35 cellular contexts compared by ENCODE assay signal in genomic region chr16:55008836-55009510, GRCh38.
DNase-seq lines count a peak whose midpoint lies in the region; ATAC-seq and TF ChIP-seq lines count a peak whose summit lies in the region.
"Had no signal": no experiment of that assay in that cellular context is flagged by ENCODE, and none has a peak within 500 bp of the region (broad histone marks: within the 10 kb centered on the region; RNA-seq: fewer than 3 reads in every experiment).

No MANE protein-coding gene starts in this region.

- WGBS in neuronal stem cell (ENCODE audit: extremely low coverage in 2 of 2, insufficient read length in 2 of 2, insufficient replicate concordance in 1 of 2), 2 donors = no CpG with 5 or more reads among the region's 15 CpGs

- no peaks in the 10 kb centered on the region for H3K36me3 Mint-ChIP-seq in activated CD4-positive, alpha-beta memory T cell treated with anti-CD3 and anti-CD28 coated beads for 36 hours
- H3K36me3 Mint-ChIP-seq in stimulated activated naive B cell treated with anti-CD40 and anti-IgM and Interleukin-4, amounts not matched to agents 10 μg/mL and 1 μg/mL and 100 μg/mL, for 72 hours = no peaks in the 10 kb centered on the region
- H3K36me3 Mint-ChIP-seq: CD14-positive monocyte; CD4-positive, alpha-beta memory T cell; CD4-positive, CD25-positive, alpha-beta regulatory T cell; CD8-positive, alpha-beta memory T cell; CD8-positive, alpha-beta T cell had no signal

- H3K27ac ChIP-seq in neuronal stem cell (replicated peaks; ENCODE audit: low read length) = no peak overlapping the region
- no peak overlapping the region for H3K27ac ChIP-seq in vagina
- H3K27ac ChIP-seq: 22Rv1; A549; BLaER1; BLaER1 treated with 17β-estradiol and CSF1 and Interleukin-3, amounts not matched to agents 10 nM and 100 nM; C4-2B had no signal

- peak; percentile 7 for DNase-seq in NCI-H2227 (lab: John Stamatoyannopoulos, UW; ENCODE audit: unreplicated experiment)
- no peak for DNase-seq in NCI-H2227 treated with DMSO at 0.1 percent for 48 hours (lab: John Stamatoyannopoulos, UW)
- DNase-seq in neuronal stem cell (ENCODE audit: low spot score) = no peak
- peak; percentile 64 for DNase-seq in posterior vena cava (ENCODE audit: low spot score)
- peak; percentile 58 to 75 for DNase-seq in vagina (ENCODE audit: extremely low spot score in 2 of 2)
- DNase-seq in G401 (ENCODE audit: low spot score) = no peak
- no peak for DNase-seq in activated CD4-positive, alpha-beta memory T cell treated with anti-CD3 and anti-CD28 coated beads for 36 hours
- DNase-seq in stimulated activated naive B cell treated with anti-CD40 and anti-IgM and Interleukin-4, amounts not matched to agents 10 μg/mL and 1 μg/mL and 100 μg/mL, for 72 hours = no peak
- DNase-seq: 8988T; ACHN; AML-193; BE2C; C1 segment of cervical spinal cord; Caco-2; Calu3; CD4-positive, alpha-beta memory T cell; CD4-positive, alpha-beta T cell; CD4-positive, CD25-positive, alpha-beta regulatory T cell; CD8-positive, alpha-beta memory T cell; CD8-positive, alpha-beta T cell; COR-L47; DMS 273 treated with DMSO at 0.1 percent for 48 hours; DMS153; DMS53; DMS79; DMS79 treated with DMSO at 0.1 percent for 48 hours; DND-41; EL had no signal

- H3K4me3 ChIP-seq in neuronal stem cell (ENCODE audit: low read length in 2 of 2) = no peak overlapping the region
- H3K4me3 ChIP-seq in vagina = no peak overlapping the region
- H3K4me3 ChIP-seq: A549; BLaER1; BLaER1 treated with 17β-estradiol and CSF1 and Interleukin-3, amounts not matched to agents 10 nM and 100 nM had no signal

- no peak overlapping the region for H3K4me3 Mint-ChIP-seq in activated CD4-positive, alpha-beta memory T cell treated with anti-CD3 and anti-CD28 coated beads for 36 hours
- H3K4me3 Mint-ChIP-seq in stimulated activated naive B cell treated with anti-CD40 and anti-IgM and Interleukin-4, amounts not matched to agents 10 μg/mL and 1 μg/mL and 100 μg/mL, for 72 hours = no peak overlapping the region
- H3K4me3 Mint-ChIP-seq: B cell; CD14-positive monocyte; CD4-positive, alpha-beta memory T cell; CD4-positive, alpha-beta T cell; CD4-positive, CD25-positive, alpha-beta regulatory T cell; CD8-positive, alpha-beta memory T cell; CD8-positive, alpha-beta T cell had no signal

- H2BK15ac ChIP-seq in neuronal stem cell (ENCODE audit: low read length) = no peak overlapping the region

- TF ChIP-seq CTCF in vagina (IDR thresholded peaks at IDR 0.05) = no peak

- H3K4ac ChIP-seq in neuronal stem cell (ENCODE audit: low read length) = no peak overlapping the region

- no peak for TF ChIP-seq POLR2A in vagina (IDR thresholded peaks at IDR 0.05)

- H2AFZ ChIP-seq in neuronal stem cell (ENCODE audit: low read length) = no peak overlapping the region

- no peak overlapping the region for H3K27ac Mint-ChIP-seq in activated CD4-positive, alpha-beta memory T cell treated with anti-CD3 and anti-CD28 coated beads for 36 hours
- H3K27ac Mint-ChIP-seq in stimulated activated naive B cell treated with anti-CD40 and anti-IgM and Interleukin-4, amounts not matched to agents 10 μg/mL and 1 μg/mL and 100 μg/mL, for 72 hours = no peak overlapping the region
- H3K27ac Mint-ChIP-seq: B cell; CD14-positive monocyte; CD4-positive, alpha-beta memory T cell; CD4-positive, alpha-beta T cell; CD4-positive, CD25-positive, alpha-beta regulatory T cell; CD8-positive, alpha-beta memory T cell; CD8-positive, alpha-beta T cell had no signal

- no peak overlapping the region for H2AK5ac ChIP-seq in neuronal stem cell (ENCODE audit: low read depth, low read length)

- no peak overlapping the region for H2BK120ac ChIP-seq in neuronal stem cell (ENCODE audit: low read depth, low read length)

- no peak overlapping the region for H3K23ac ChIP-seq in neuronal stem cell (ENCODE audit: low read depth, low read length, poor library complexity)

- H3K4me2 ChIP-seq in neuronal stem cell (ENCODE audit: insufficient read depth, low read length, poor library complexity, severe bottlenecking) = no peak overlapping the region
- H3K4me2 ChIP-seq: A549; BLaER1; BLaER1 treated with 17β-estradiol and CSF1 and Interleukin-3, amounts not matched to agents 10 nM and 100 nM had no signal

- H3K79me1 ChIP-seq in neuronal stem cell (ENCODE audit: low read depth, low read length) = no peaks in the 10 kb centered on the region

- peak overlapping the region; percentile 66 for H3K14ac ChIP-seq in neuronal stem cell (ENCODE audit: low read length)

- H3K4me1 Mint-ChIP-seq in activated CD4-positive, alpha-beta memory T cell treated with anti-CD3 and anti-CD28 coated beads for 36 hours (ENCODE audit: low read depth) = no peaks in the 10 kb centered on the region
- H3K4me1 Mint-ChIP-seq in stimulated activated naive B cell treated with anti-CD40 and anti-IgM and Interleukin-4, amounts not matched to agents 10 μg/mL and 1 μg/mL and 100 μg/mL, for 72 hours = no peaks in the 10 kb centered on the region
- H3K4me1 Mint-ChIP-seq: B cell; CD14-positive monocyte; CD4-positive, alpha-beta memory T cell; CD4-positive, CD25-positive, alpha-beta regulatory T cell; CD8-positive, alpha-beta memory T cell had no signal

- ATAC-seq in stimulated activated naive B cell treated with anti-CD40 and anti-IgM and Interleukin-4, amounts not matched to agents 10 μg/mL and 1 μg/mL and 100 μg/mL, for 72 hours (replicated peaks) = no peak
- ATAC-seq: A549; CD8-positive, alpha-beta T cell had no signal

- H2BK5ac ChIP-seq in neuronal stem cell (ENCODE audit: low read length) = no peak overlapping the region

- H3K9me3 Mint-ChIP-seq in activated CD4-positive, alpha-beta memory T cell treated with anti-CD3 and anti-CD28 coated beads for 36 hours = no peaks in the 10 kb centered on the region
- H3K9me3 Mint-ChIP-seq in stimulated activated naive B cell treated with anti-CD40 and anti-IgM and Interleukin-4, amounts not matched to agents 10 μg/mL and 1 μg/mL and 100 μg/mL, for 72 hours = peaks cover 0 to 1% of the 10 kb centered on the region in 2 donors
- H3K9me3 Mint-ChIP-seq: CD4-positive, alpha-beta T cell; CD8-positive, alpha-beta T cell had no signal

- H3K9me3 ChIP-seq in neuronal stem cell (replicated peaks in 1 of 2; ENCODE audit: control insufficient read depth in 2 of 2, insufficient read depth in 1 of 2, low read depth in 1 of 2, low read length in 2 of 2) = no peaks in the 10 kb centered on the region
- H3K9me3 ChIP-seq in vagina = no peaks in the 10 kb centered on the region
- H3K9me3 ChIP-seq: A549; BE2C; BLaER1; BLaER1 treated with 17β-estradiol and CSF1 and Interleukin-3, amounts not matched to agents 10 nM and 100 nM; Caco-2 had no signal

- no peak overlapping the region for H3K9ac ChIP-seq in neuronal stem cell (ENCODE audit: low read depth, low read length, poor library complexity)
- H3K9ac ChIP-seq: BLaER1; BLaER1 treated with 17β-estradiol and CSF1 and Interleukin-3, amounts not matched to agents 10 nM and 100 nM had no signal

- H4K8ac ChIP-seq in neuronal stem cell (ENCODE audit: low read depth, low read length) = no peak overlapping the region

- H3K27me3 ChIP-seq in neuronal stem cell (ENCODE audit: control insufficient read depth in 3 of 3, insufficient read depth in 3 of 3, low read depth in 1 of 3, low read length in 3 of 3) (no peaks in the 10 kb centered on the region), vagina (no peaks in the 10 kb centered on the region)
- H3K27me3 ChIP-seq: BE2C; BLaER1; BLaER1 treated with 17β-estradiol and CSF1 and Interleukin-3, amounts not matched to agents 10 nM and 100 nM had no signal

- no peaks in the 10 kb centered on the region for H3K36me3 ChIP-seq in neuronal stem cell (replicated peaks in 1 of 2; ENCODE audit: control insufficient read depth in 2 of 2, insufficient read depth in 2 of 2, low read length in 2 of 2)
- no peaks in the 10 kb centered on the region for H3K36me3 ChIP-seq in vagina
- H3K36me3 ChIP-seq: BE2C; BLaER1; BLaER1 treated with 17β-estradiol and CSF1 and Interleukin-3, amounts not matched to agents 10 nM and 100 nM had no signal

- CTCF ChIA-PET in activated CD4-positive, alpha-beta memory T cell treated with anti-CD3 and anti-CD28 coated beads for 36 hours (lab: Charles Lee) = no interaction called here

- H2BK12ac ChIP-seq in neuronal stem cell (ENCODE audit: low read length) = no peak overlapping the region

- no peak overlapping the region for H4K91ac ChIP-seq in neuronal stem cell (ENCODE audit: low read depth, low read length, poor library complexity)

- H3K27me3 Mint-ChIP-seq in activated CD4-positive, alpha-beta memory T cell treated with anti-CD3 and anti-CD28 coated beads for 36 hours = peaks cover 3% of the 10 kb centered on the region
- no peaks in the 10 kb centered on the region for H3K27me3 Mint-ChIP-seq in stimulated activated naive B cell treated with anti-CD40 and anti-IgM and Interleukin-4, amounts not matched to agents 10 μg/mL and 1 μg/mL and 100 μg/mL, for 72 hours

- peak overlapping the region; percentile 57 for H3K18ac ChIP-seq in neuronal stem cell (ENCODE audit: low read length)

- no peaks in the 10 kb centered on the region for H3K4me1 ChIP-seq in neuronal stem cell (ENCODE audit: control insufficient read depth in 2 of 2, insufficient read depth in 1 of 2, low read depth in 1 of 2, low read length in 2 of 2)
- no peaks in the 10 kb centered on the region for H3K4me1 ChIP-seq in vagina
- H3K4me1 ChIP-seq: A549, BE2C, Caco-2 had no signal

- in situ Hi-C loops in G401 (cut with HindIII; ENCODE audit: low sequenced_read_pairs) = no loop called here

- POLR2A ChIA-PET in activated CD4-positive, alpha-beta memory T cell treated with anti-CD3 and anti-CD28 coated beads for 36 hours (lab: Charles Lee) = no interaction called here

- intact Hi-C loops in posterior vena cava (cut with DNase I) = no loop called here
- intact Hi-C loops in vagina (cut with DNase I) = no loop called here
- intact Hi-C loops in activated CD4-positive, alpha-beta memory T cell treated with anti-CD3 and anti-CD28 coated beads for 36 hours (cut with micrococcal nuclease) = no loop called here

Comparison
In these comparisons a context has a peak if more than half of its experiments do, and no peak if none do; other contexts are left out.
1. DNase-seq: peak in NCI-H2227 (single experiment), posterior vena cava (single experiment) and vagina (2 of 2); none in NCI-H2227 treated with DMSO at 0.1 percent for 48 hours (single experiment), neuronal stem cell (single experiment), G401 (single experiment), activated CD4-positive, alpha-beta memory T cell treated with anti-CD3 and anti-CD28 coated beads for 36 hours (single experiment) and stimulated activated naive B cell treated with anti-CD40 and anti-IgM and Interleukin-4, amounts not matched to agents 10 μg/mL and 1 μg/mL and 100 μg/mL, for 72 hours (single experiment).